1 cellular context compared by ENCODE assay signal in genomic region chr3:57227204-57227929, GRCh38.
TF ChIP-seq lines count a peak whose summit lies in the region.

APPL1 (plus strand) TSS chr3:57227729; CDS start chr3:57227884, 155 bp downstream.

TF ChIP-seq in GM12878, 131 proteins besides CTCF, POLR2A, EP300 and RAD21 (continued from another document and continues in another):
- TF ChIP-seq BCL3 (IDR thresholded peaks at IDR 0.05; ENCODE audit: borderline replicate concordance, insufficient read depth, low read depth, low read length, poor library complexity, severe bottlenecking) (no peak), ZNF217 (IDR thresholded peaks at IDR 0.05) (no peak), ZNF274 (IDR thresholded peaks at IDR 0.05; ENCODE audit: insufficient read depth, insufficient read length) (no peak), IRF3 (IDR thresholded peaks at IDR 0.05) (peak; percentile 71), ZBTB4 (CRISPR knock-in tag; IDR thresholded peaks at IDR 0.05) (no peak), NR2F1 (conservative IDR thresholded peaks at IDR 0.05) (peak; percentile 96; the same call in 1 of the 2 replicates), CHD2 (IDR thresholded peaks at IDR 0.05; ENCODE audit: borderline replicate concordance, low read depth, low read length) (peak; percentile 93), ZNF592 (IDR thresholded peaks at IDR 0.05) (no peak), NR2C1 (IDR thresholded peaks at IDR 0.05) (peak; percentile 43), SMAD1 (IDR thresholded peaks at IDR 0.05; ENCODE audit: low read depth, partially characterized antibody) (no peak), NFIC (IDR thresholded peaks at IDR 0.05; ENCODE audit: low read depth, low read length) (no peak), IKZF2 (IDR thresholded peaks at IDR 0.05) (peak; percentile 71 to 75), PML (IDR thresholded peaks at IDR 0.05; ENCODE audit: low read length) (peak; percentile 63; the same call in 1 of the 2 replicates), ZNF687 (IDR thresholded peaks at IDR 0.05) (peak; percentile 77; the same call in 1 of the 2 replicates), RFX5 (IDR thresholded peaks at IDR 0.05; ENCODE audit: low read depth, low read length) (no peak), POLR2AphosphoS2 (IDR thresholded peaks at IDR 0.05; ENCODE audit: low read depth, low read length) (peak; percentile 71; the same call in 1 of the 2 replicates), SKIL (IDR thresholded peaks at IDR 0.05; ENCODE audit: low read depth, poor library complexity, severe bottlenecking) (no peak), GABPA (IDR thresholded peaks at IDR 0.05; ENCODE audit: low read depth) (peak; percentile 52; the same call in 1 of the 2 replicates), EGR1 (IDR thresholded peaks at IDR 0.05; ENCODE audit: borderline replicate concordance in 1 of 2, low read depth in 2 of 2, low read length in 2 of 2) (peak in 1 of 2 experiments; percentile 58; a peak in 1 of 3 replicates), SMC3 (IDR thresholded peaks at IDR 0.05; ENCODE audit: borderline replicate concordance, low read length) (no peak), RAD51 (IDR thresholded peaks at IDR 0.05) (no peak), SMAD5 (IDR thresholded peaks at IDR 0.05; ENCODE audit: low read depth) (peak; percentile 57; the same call in 1 of the 2 replicates), TCF12 (IDR thresholded peaks at IDR 0.05; ENCODE audit: low read depth, low read length) (no peak; the same call in 1 of the 2 replicates), ZBTB40 (IDR thresholded peaks at IDR 0.05; ENCODE audit: borderline replicate concordance) (peak; percentile 14; the same call in 1 of the 2 replicates), RB1 (IDR thresholded peaks at IDR 0.05; ENCODE audit: borderline replicate concordance) (0 out of 2 replicates have a peak, but pooled peaks have one; percentile 58), KLF5 (IDR thresholded peaks at IDR 0.05; ENCODE audit: partially characterized antibody) (no peak), NFYA (IDR thresholded peaks at IDR 0.05; ENCODE audit: borderline replicate concordance, low read depth, low read length) (no peak; the same call in 1 of the 2 replicates), TCF3 (IDR thresholded peaks at IDR 0.05; ENCODE audit: borderline replicate concordance, insufficient read depth, low read depth, low read length) (peak; percentile 45; the same call in 1 of the 2 replicates), NFXL1 (IDR thresholded peaks at IDR 0.05; ENCODE audit: borderline replicate concordance) (no peak), SREBF1 (IDR thresholded peaks at IDR 0.05; ENCODE audit: low read length) (no peak), WRNIP1 (IDR thresholded peaks at IDR 0.05; ENCODE audit: borderline replicate concordance, low read depth, low read length) (no peak), ELK1 (IDR thresholded peaks at IDR 0.05; ENCODE audit: low read depth, low read length) (peak; percentile 27; the same call in 1 of the 2 replicates), MTA3 (IDR thresholded peaks at IDR 0.05; ENCODE audit: borderline replicate concordance, low read length) (no peak), CEBPB (IDR thresholded peaks at IDR 0.05; ENCODE audit: borderline replicate concordance in 1 of 2, low read depth in 2 of 2, low read length in 2 of 2) (no peak), ATF3 (IDR thresholded peaks at IDR 0.05; ENCODE audit: borderline replicate concordance, extremely low read depth, low read depth, low read length) (no peak)
